ENCODE assay signal across 33 cellular contexts in the genomic region with DNA sequence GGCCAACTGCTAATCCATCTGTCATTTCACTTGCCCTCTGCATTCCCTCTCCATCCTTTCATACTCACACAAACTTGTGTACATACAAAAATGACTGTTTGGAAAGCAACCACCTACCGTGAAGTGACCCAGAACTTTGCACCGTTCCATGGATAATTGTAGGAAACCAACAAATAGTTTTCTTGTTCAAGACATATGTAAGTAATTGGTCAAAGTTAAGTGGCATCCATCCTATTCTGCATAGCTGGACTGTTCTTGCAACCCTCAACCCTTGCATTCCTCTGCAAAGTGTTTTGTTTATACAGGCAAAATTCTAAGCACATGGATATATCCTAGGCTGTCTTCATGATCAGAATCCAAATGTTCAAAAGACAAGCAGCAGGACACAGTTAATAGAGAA.
DNase-seq lines count a peak whose midpoint lies in the region; ATAC-seq and TF ChIP-seq lines count a peak whose summit lies in the region.
"Had no signal": no experiment of that assay in that cellular context is flagged by ENCODE, and none has a peak within 500 bp of the region (broad histone marks: within the 10 kb centered on the region; RNA-seq: fewer than 3 reads in every experiment).

No MANE protein-coding gene starts in this region.

- no peak for ATAC-seq in GM21381 (IDR thresholded peaks at IDR 0.05; ENCODE audit: unreplicated experiment)
- no peak for ATAC-seq in GM18867 (IDR thresholded peaks at IDR 0.05; ENCODE audit: unreplicated experiment)
- ATAC-seq: activated CD4-positive, CD25-positive, alpha-beta regulatory T cell treated with anti-CD3 and anti-CD28 coated beads, Interleukin-2, amount 50 U/mL, for 24 hours; heart right ventricle; Panc1; SK-N-SH treated with all-trans-retinoic acid at 6 μM for 48 hours; T-helper 17 cell had no signal

- no peak overlapping the region for H3K4me3 ChIP-seq in foreskin fibroblast (ENCODE audit: low read depth in 1 of 2, low read length in 2 of 2)
- H3K4me3 ChIP-seq: adrenal gland, breast epithelium, heart right ventricle, right atrium auricular region, smooth muscle cell had no signal

- peak; percentile 55 for DNase-seq in AG08395 (ENCODE audit: low spot score)
- DNase-seq in GM04504 (ENCODE audit: low read depth) = peak; percentile 50
- DNase-seq in astrocyte of the hippocampus (ENCODE audit: low read depth, low spot score) = peak; percentile 35
- DNase-seq in foreskin fibroblast = peak; percentile 51 to 80
- no peak for DNase-seq in COLO829 (ENCODE audit: low spot score)
- no peak for DNase-seq in DMS 273 treated with DMSO at 0.1 percent for 48 hours (lab: John Stamatoyannopoulos, UW)
- DNase-seq: activated CD4-positive, alpha-beta memory T cell treated with anti-CD3 and anti-CD28 coated beads for 36 hours; activated CD8-positive, alpha-beta memory T cell treated with anti-CD3 and anti-CD28 coated beads, Interleukin-2, amount 50 U/mL, for 4 hours; activated naive CD4-positive, alpha-beta T cell treated with Interleukin-2 at 50 U/mL for 16 hours; adrenal gland; C1 segment of cervical spinal cord; Caco-2; DND-41; effector CD4-positive, alpha-beta T cell; foreskin melanocyte; HCEC 1CT; heart right ventricle; MV-4-11; NCI-H1436; NCI-H2081 treated with DMSO at 0.1 percent for 48 hours; NCI-H226; NCI-H526 treated with DMSO at 0.1 percent for 48 hours; Right ventricle myocardium superior; stimulated activated naive CD4-positive, alpha-beta T cell treated with Interleukin-2 at 50 U/mL for 16 hours; T-helper 17 cell had no signal

- TF ChIP-seq CTCF in foreskin fibroblast (IDR thresholded peaks at IDR 0.05; ENCODE audit: low read depth, low read length) = no peak

Comparison
In these comparisons a context has a peak if more than half of its experiments do, and no peak if none do; other contexts are left out.
1. DNase-seq: peak in AG08395 (single experiment), GM04504 (single experiment), astrocyte of the hippocampus (single experiment) and foreskin fibroblast (2 of 2); none in COLO829 (single experiment) and DMS 273 treated with DMSO at 0.1 percent for 48 hours (single experiment).